Comparison of ENCODE assay signal across 2 cellular contexts in genomic region chr11:8793114-8793777, GRCh38.
A peak's percentile ranks its signal among the peaks of the same experiment; 100 is the strongest.
TF ChIP-seq lines count a peak whose summit lies in the region.

No MANE protein-coding gene starts in this region.

TF ChIP-seq in HepG2, 621 proteins besides CTCF, POLR2A, EP300 and RAD21 (continues in another document):
- TF ChIP-seq NCOA5 (CRISPR knock-in tag; IDR thresholded peaks at IDR 0.05) (no peak), ZNF749 (CRISPR knock-in tag; IDR thresholded peaks at IDR 0.05; ENCODE audit: borderline replicate concordance) (no peak), CEBPB (IDR thresholded peaks at IDR 0.05; ENCODE audit: borderline replicate concordance, low read depth, low read length) (peak; percentile 95), ATF1 (CRISPR knock-in tag; IDR thresholded peaks at IDR 0.05) (no peak), BCL6 (CRISPR knock-in tag; IDR thresholded peaks at IDR 0.05) (peak; percentile 53; the same call in 1 of the 2 replicates), CBX5 (CRISPR knock-in tag; IDR thresholded peaks at IDR 0.05; ENCODE audit: borderline replicate concordance) (no peak), SAP130 (CRISPR knock-in tag; IDR thresholded peaks at IDR 0.05; ENCODE audit: low read depth) (no peak; the same call in 1 of the 2 replicates), MAFG (CRISPR knock-in tag; IDR thresholded peaks at IDR 0.05) (no peak), ZBTB49 (CRISPR knock-in tag; IDR thresholded peaks at IDR 0.05; ENCODE audit: borderline replicate concordance) (no peak), CEBPG (CRISPR knock-in tag; IDR thresholded peaks at IDR 0.05) (peak; percentile 96), SOX13 (IDR thresholded peaks at IDR 0.05) (no peak), SOX13 (CRISPR knock-in tag; conservative IDR thresholded peaks at IDR 0.05 in 1 of 2, IDR thresholded peaks at IDR 0.05 in 1 of 2) (peak in 1 of 2 experiments; percentile 48; a peak in 1 of 4 replicates), REL (CRISPR knock-in tag; conservative IDR thresholded peaks at IDR 0.05) (no peak), NCOA2 (CRISPR knock-in tag; IDR thresholded peaks at IDR 0.05) (0 out of 2 replicates have a peak, but pooled peaks have one; percentile 23), GLI4 (CRISPR knock-in tag; IDR thresholded peaks at IDR 0.05; ENCODE audit: borderline replicate concordance) (no peak), POLR2AphosphoS2 (IDR thresholded peaks at IDR 0.05; ENCODE audit: low read depth, low read length) (no peak), LBX2 (CRISPR knock-in tag; IDR thresholded peaks at IDR 0.05; ENCODE audit: borderline replicate concordance) (no peak), ZNF558 (CRISPR knock-in tag; IDR thresholded peaks at IDR 0.05; ENCODE audit: borderline replicate concordance) (no peak)
- TF ChIP-seq, protein P1, sequence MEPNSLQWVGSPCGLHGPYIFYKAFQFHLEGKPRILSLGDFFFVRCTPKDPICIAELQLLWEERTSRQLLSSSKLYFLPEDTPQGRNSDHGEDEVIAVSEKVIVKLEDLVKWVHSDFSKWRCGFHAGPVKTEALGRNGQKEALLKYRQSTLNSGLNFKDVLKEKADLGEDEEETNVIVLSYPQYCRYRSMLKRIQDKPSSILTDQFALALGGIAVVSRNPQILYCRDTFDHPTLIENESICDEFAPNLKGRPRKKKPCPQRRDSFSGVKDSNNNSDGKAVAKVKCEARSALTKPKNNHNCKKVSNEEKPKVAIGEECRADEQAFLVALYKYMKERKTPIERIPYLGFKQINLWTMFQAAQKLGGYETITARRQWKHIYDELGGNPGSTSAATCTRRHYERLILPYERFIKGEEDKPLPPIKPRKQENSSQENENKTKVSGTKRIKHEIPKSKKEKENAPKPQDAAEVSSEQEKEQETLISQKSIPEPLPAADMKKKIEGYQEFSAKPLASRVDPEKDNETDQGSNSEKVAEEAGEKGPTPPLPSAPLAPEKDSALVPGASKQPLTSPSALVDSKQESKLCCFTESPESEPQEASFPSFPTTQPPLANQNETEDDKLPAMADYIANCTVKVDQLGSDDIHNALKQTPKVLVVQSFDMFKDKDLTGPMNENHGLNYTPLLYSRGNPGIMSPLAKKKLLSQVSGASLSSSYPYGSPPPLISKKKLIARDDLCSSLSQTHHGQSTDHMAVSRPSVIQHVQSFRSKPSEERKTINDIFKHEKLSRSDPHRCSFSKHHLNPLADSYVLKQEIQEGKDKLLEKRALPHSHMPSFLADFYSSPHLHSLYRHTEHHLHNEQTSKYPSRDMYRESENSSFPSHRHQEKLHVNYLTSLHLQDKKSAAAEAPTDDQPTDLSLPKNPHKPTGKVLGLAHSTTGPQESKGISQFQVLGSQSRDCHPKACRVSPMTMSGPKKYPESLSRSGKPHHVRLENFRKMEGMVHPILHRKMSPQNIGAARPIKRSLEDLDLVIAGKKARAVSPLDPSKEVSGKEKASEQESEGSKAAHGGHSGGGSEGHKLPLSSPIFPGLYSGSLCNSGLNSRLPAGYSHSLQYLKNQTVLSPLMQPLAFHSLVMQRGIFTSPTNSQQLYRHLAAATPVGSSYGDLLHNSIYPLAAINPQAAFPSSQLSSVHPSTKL (CRISPR knock-in tag; IDR thresholded peaks at IDR 0.05) = peak; percentile 41; the same call in 1 of the 2 replicates
- TF ChIP-seq, protein P2, sequence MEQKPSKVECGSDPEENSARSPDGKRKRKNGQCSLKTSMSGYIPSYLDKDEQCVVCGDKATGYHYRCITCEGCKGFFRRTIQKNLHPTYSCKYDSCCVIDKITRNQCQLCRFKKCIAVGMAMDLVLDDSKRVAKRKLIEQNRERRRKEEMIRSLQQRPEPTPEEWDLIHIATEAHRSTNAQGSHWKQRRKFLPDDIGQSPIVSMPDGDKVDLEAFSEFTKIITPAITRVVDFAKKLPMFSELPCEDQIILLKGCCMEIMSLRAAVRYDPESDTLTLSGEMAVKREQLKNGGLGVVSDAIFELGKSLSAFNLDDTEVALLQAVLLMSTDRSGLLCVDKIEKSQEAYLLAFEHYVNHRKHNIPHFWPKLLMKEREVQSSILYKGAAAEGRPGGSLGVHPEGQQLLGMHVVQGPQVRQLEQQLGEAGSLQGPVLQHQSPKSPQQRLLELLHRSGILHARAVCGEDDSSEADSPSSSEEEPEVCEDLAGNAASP (CRISPR knock-in tag; IDR thresholded peaks at IDR 0.05; ENCODE audit: borderline replicate concordance) = 0 out of 2 replicates have a peak, but pooled peaks have one; percentile 16
- TF ChIP-seq, protein P3, sequence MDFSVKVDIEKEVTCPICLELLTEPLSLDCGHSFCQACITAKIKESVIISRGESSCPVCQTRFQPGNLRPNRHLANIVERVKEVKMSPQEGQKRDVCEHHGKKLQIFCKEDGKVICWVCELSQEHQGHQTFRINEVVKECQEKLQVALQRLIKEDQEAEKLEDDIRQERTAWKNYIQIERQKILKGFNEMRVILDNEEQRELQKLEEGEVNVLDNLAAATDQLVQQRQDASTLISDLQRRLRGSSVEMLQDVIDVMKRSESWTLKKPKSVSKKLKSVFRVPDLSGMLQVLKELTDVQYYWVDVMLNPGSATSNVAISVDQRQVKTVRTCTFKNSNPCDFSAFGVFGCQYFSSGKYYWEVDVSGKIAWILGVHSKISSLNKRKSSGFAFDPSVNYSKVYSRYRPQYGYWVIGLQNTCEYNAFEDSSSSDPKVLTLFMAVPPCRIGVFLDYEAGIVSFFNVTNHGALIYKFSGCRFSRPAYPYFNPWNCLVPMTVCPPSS (IDR thresholded peaks at IDR 0.05) = no peak

TF ChIP-seq in GM23338, 12 proteins besides CTCF, POLR2A, EP300 and RAD21:
- TF ChIP-seq POLR2AphosphoS5 (IDR thresholded peaks at IDR 0.05; ENCODE audit: low read depth) (no peak), CREB1 (CRISPR knock-in tag; IDR thresholded peaks at IDR 0.05; ENCODE audit: low read depth) (no peak), REST (IDR thresholded peaks at IDR 0.05; ENCODE audit: unreplicated experiment) (no peak)
